Comparison of ENCODE assay signal across 13 cellular contexts in the genomic region with DNA sequence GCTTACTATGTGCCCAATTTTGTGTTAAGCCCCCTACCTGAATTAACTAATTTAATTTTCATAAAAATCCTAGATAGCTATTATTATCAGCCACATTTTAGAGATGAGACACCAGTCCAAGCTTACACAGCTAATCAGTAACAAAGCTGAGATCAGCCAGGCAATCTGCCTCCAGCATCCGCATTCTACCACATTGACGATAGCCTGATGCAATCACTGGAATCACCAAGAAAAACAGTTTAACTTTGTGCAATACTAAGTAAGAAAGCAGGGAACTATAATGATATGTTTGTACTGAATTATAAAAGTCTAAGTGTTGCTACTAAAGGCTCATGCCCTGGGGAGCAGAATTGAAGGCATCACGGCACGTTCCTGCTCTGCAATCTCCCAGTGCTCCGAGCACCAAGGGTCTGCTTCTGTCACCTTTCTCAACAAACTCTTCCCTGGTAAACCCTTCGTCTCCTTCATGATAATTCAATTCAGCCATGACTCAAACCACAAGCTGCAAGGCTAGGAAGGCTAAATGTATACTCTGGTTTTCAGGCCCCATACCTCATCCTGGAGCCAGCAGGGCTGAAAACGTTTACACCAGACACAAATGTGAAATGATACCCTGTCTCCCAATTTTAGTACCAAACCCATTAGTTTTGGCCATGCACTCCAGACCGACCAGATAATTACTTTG. TPM values are rescaled to one million over a fixed set of nuclear protein-coding genes. Genes with fewer than 3 reads are reported as not detected.
DNase-seq lines count a peak whose midpoint lies in the region; ATAC-seq and TF ChIP-seq lines count a peak whose summit lies in the region.
"Had no signal": no experiment of that assay in that cellular context is flagged by ENCODE, and none has a peak within 500 bp of the region (broad histone marks: within the 10 kb centered on the region; RNA-seq: fewer than 3 reads in every experiment).

No MANE protein-coding gene starts in this region.

- peak overlapping the region; percentile 28 for H3K27ac Mint-ChIP-seq in activated CD4-positive, alpha-beta memory T cell treated with anti-CD3 and anti-CD28 coated beads for 36 hours

- intact Hi-C loops in activated CD4-positive, alpha-beta memory T cell treated with anti-CD3 and anti-CD28 coated beads for 36 hours (cut with micrococcal nuclease): no loop called here

- H3K9ac ChIP-seq in GM23248 (peak overlapping the region; percentile 80), skeletal muscle tissue (ENCODE audit: low read depth in 1 of 3, low read length in 3 of 3) (no peak overlapping the region)

- H2AFZ ChIP-seq in GM23248: peak overlapping the region; percentile 32

- in situ Hi-C loops in GM23248 (cut with MboI): no loop called here

- H3K4me3 ChIP-seq in GM23248 (no peak overlapping the region), fibroblast of villous mesenchyme (ENCODE audit: low read depth, low read length) (no peak overlapping the region), skeletal muscle tissue (ENCODE audit: low read length in 3 of 3) (no peak overlapping the region)
- H3K4me3 ChIP-seq: HAP-1 had no signal

- peaks cover 30% of the 10 kb centered on the region for H3F3A ChIP-seq in GM23248 (ENCODE audit: insufficient read depth)

- WGBS in GM23248 (ENCODE audit: low coverage in 1 of 2, low lambda C conversion rate in 2 of 2, missing lambda C conversion rate in 2 of 2), 2 experiments: 78 to 80% methylated on average over 8 of the region's 8 CpGs

- H3K36me3 ChIP-seq in GM23248 (ENCODE audit: low read depth) (peaks cover 11% of the 10 kb centered on the region), skeletal muscle tissue (ENCODE audit: control insufficient read depth in 3 of 3, insufficient read depth in 3 of 3, low read length in 3 of 3) (peaks cover 12 to 14% (median 14%) of the 10 kb centered on the region in 3 donors)

- H3K4me1 ChIP-seq in GM23248 (ENCODE audit: insufficient read depth) (peaks cover 29% of the 10 kb centered on the region), skeletal muscle tissue (ENCODE audit: control insufficient read depth in 3 of 3, insufficient read depth in 3 of 3, low read length in 3 of 3) (peaks cover 17 to 30% (median 24%) of the 10 kb centered on the region in 3 donors)
- H3K4me1 ChIP-seq: HAP-1 had no signal

- H3K9me2 ChIP-seq in GM23248 (ENCODE audit: insufficient read depth): no peaks in the 10 kb centered on the region

- CTCF ChIA-PET in activated CD4-positive, alpha-beta memory T cell treated with anti-CD3 and anti-CD28 coated beads for 36 hours (lab: Charles Lee): interaction anchor here (0.7 kb wide), 1 partner anchor 182 kb away, joined by 3 read pairs; no protein-coding TSS in a partner anchor

- H3K79me2 ChIP-seq in GM23248 (ENCODE audit: insufficient read depth): peaks cover 59% of the 10 kb centered on the region

- peak overlapping the region; percentile 22 for H3K4me2 ChIP-seq in GM23248 (ENCODE audit: unreplicated experiment)

- DNase-seq in GM23248 (peak; percentile 86), fibroblast of villous mesenchyme (ENCODE audit: low read depth) (peak; percentile 83), DMS153 (lab: John Stamatoyannopoulos, UW) (no peak)
- DNase-seq in activated CD4-positive, alpha-beta memory T cell treated with anti-CD3 and anti-CD28 coated beads for 36 hours: no peak
- no peak for DNase-seq in activated CD8-positive, alpha-beta memory T cell treated with anti-CD3 and anti-CD28 coated beads for 24 hours
- DNase-seq: activated naive CD4-positive, alpha-beta T cell; cortex of kidney; DMS 273 treated with DMSO at 0.1 percent for 48 hours; Kasumi-1; NCI-H2107 had no signal

- no peaks in the 10 kb centered on the region for H3K27me3 ChIP-seq in GM23248 (replicated peaks; ENCODE audit: insufficient read depth)
- H3K27me3 ChIP-seq in skeletal muscle tissue (ENCODE audit: control insufficient read depth in 3 of 3, insufficient read depth in 3 of 3, low read length in 3 of 3): no peaks in the 10 kb centered on the region

- H3K9me3 Mint-ChIP-seq in activated CD4-positive, alpha-beta memory T cell treated with anti-CD3 and anti-CD28 coated beads for 36 hours: no peaks in the 10 kb centered on the region

- no peaks in the 10 kb centered on the region for H3K9me3 ChIP-seq in GM23248 (ENCODE audit: low read depth)
- H3K9me3 ChIP-seq in skeletal muscle tissue (ENCODE audit: control insufficient read depth in 3 of 3, low read length in 3 of 3): no peaks in the 10 kb centered on the region
- H3K9me3 ChIP-seq: HAP-1 had no signal

- H3K27me3 Mint-ChIP-seq in activated CD4-positive, alpha-beta memory T cell treated with anti-CD3 and anti-CD28 coated beads for 36 hours: no peaks in the 10 kb centered on the region

- peaks cover 17% of the 10 kb centered on the region for H3K4me1 Mint-ChIP-seq in activated CD4-positive, alpha-beta memory T cell treated with anti-CD3 and anti-CD28 coated beads for 36 hours (ENCODE audit: low read depth)

- no peaks in the 10 kb centered on the region for H4K20me1 ChIP-seq in GM23248 (ENCODE audit: insufficient read depth)

- H3K36me3 Mint-ChIP-seq in activated CD4-positive, alpha-beta memory T cell treated with anti-CD3 and anti-CD28 coated beads for 36 hours: peaks cover 26% of the 10 kb centered on the region

- no peak overlapping the region for H3K4me3 Mint-ChIP-seq in activated CD4-positive, alpha-beta memory T cell treated with anti-CD3 and anti-CD28 coated beads for 36 hours

- no peak for ATAC-seq in HG03442 (IDR thresholded peaks at IDR 0.05; ENCODE audit: unreplicated experiment)

- TF ChIP-seq CTCF in fibroblast of villous mesenchyme (IDR thresholded peaks at IDR 0.05; ENCODE audit: insufficient read depth, low read depth, low read length): no peak

- H3K27ac ChIP-seq in GM23248 (peak overlapping the region; percentile 96), skeletal muscle tissue (ENCODE audit: low read depth, low read length) (peak overlapping the region; percentile 46)

- POLR2A ChIA-PET in activated CD4-positive, alpha-beta memory T cell treated with anti-CD3 and anti-CD28 coated beads for 36 hours (lab: Charles Lee): no interaction called here

RNA-seq across cellular contexts. Expression of a gene that starts 19.4 kb away (rescaled TPM):
- total RNA-seq in GM23248 (2014; rRNA removed; shearing (Covaris generic)): 23.9 and 26.9 TPM in 2 replicates
- polyA plus RNA-seq in GM23248 (2016; fragmentation: Nextera tagmentation; extraction: Ambion mirVana): 15.0 and 15.6 TPM in 2 replicates
- total RNA-seq in activated CD4-positive, alpha-beta memory T cell treated with anti-CD3 and anti-CD28 coated beads for 36 hours: 10 to 100 TPM; 33.7 to 39.4 TPM
- total RNA-seq in fibroblast of villous mesenchyme (35.4 and 37.4 TPM in 2 replicates), skeletal muscle tissue (23.5 TPM)

RNA-seq across cellular contexts. Expression of a gene that starts 23.8 kb away (rescaled TPM):
- under 0.01 TPM in 1 of 2 replicates, not detected in the other for total RNA-seq in GM23248 (2014; rRNA removed; shearing (Covaris generic))
- polyA plus RNA-seq in GM23248 (2016; fragmentation: Nextera tagmentation; extraction: Ambion mirVana): 0.05 and 0.08 TPM in 2 replicates
- not detected for total RNA-seq in activated CD4-positive, alpha-beta memory T cell treated with anti-CD3 and anti-CD28 coated beads for 36 hours
- 0.64 and 0.86 TPM in 2 replicates for total RNA-seq in fibroblast of villous mesenchyme
- total RNA-seq in skeletal muscle tissue: 0.52 TPM

Comparison
In these comparisons a context has a peak if more than half of its experiments do, and no peak if none do; other contexts are left out.
1. DNase-seq: peak in GM23248 (single experiment) and fibroblast of villous mesenchyme (single experiment); none in activated CD4-positive, alpha-beta memory T cell treated with anti-CD3 and anti-CD28 coated beads for 36 hours (single experiment), activated CD8-positive, alpha-beta memory T cell treated with anti-CD3 and anti-CD28 coated beads for 24 hours (single experiment) and DMS153 (single experiment).